ENCODE assay signal across 17 cellular contexts in genomic region chr10:129775681-129776080, GRCh38.
DNase-seq lines count a peak whose midpoint lies in the region; ATAC-seq and TF ChIP-seq lines count a peak whose summit lies in the region.
"Had no signal": no experiment of that assay in that cellular context is flagged by ENCODE, and none has a peak within 500 bp of the region (broad histone marks: within the 10 kb centered on the region; RNA-seq: fewer than 3 reads in every experiment).

No MANE protein-coding gene starts in this region.

- TF ChIP-seq CTCF in lower lobe of right lung (IDR thresholded peaks at IDR 0.05) = no peak
- no peak for TF ChIP-seq CTCF in spleen (IDR thresholded peaks at IDR 0.05 in 8 of 11, conservative IDR thresholded peaks at IDR 0.05 in 3 of 11)
- TF ChIP-seq CTCF in mesothelial cell of epicardium (IDR thresholded peaks at IDR 0.05; ENCODE audit: unreplicated experiment) = no peak

- H3K4me3 Mint-ChIP-seq in mesothelial cell of epicardium = no peak overlapping the region
- H3K4me3 Mint-ChIP-seq: B cell had no signal

- TF ChIP-seq POLR2A in spleen (IDR thresholded peaks at IDR 0.05) = no peak

- no peaks in the 10 kb centered on the region for H3K4me1 Mint-ChIP-seq in mesothelial cell of epicardium
- H3K4me1 Mint-ChIP-seq: B cell had no signal

- H3K4me1 ChIP-seq in lower lobe of right lung = no peaks in the 10 kb centered on the region
- no peaks in the 10 kb centered on the region for H3K4me1 ChIP-seq in spleen

- DNase-seq in activated effector memory CD4-positive, alpha-beta T cell treated with anti-CD3 and anti-CD28 coated beads, Interleukin-2, amount 50 U/mL, for 16 hours = peak; percentile 58
- DNase-seq in activated effector memory CD4-positive, alpha-beta T cell treated with Interleukin-2 at 50 U/mL for 16 hours = no peak
- DNase-seq in lower lobe of right lung (peak; percentile 15), spleen (peak; percentile 62), NCI-H446 treated with DMSO at 0.1 percent for 48 hours (lab: John Stamatoyannopoulos, UW) (no peak), NAMALWA (ENCODE audit: low spot score) (no peak), mesothelial cell of epicardium (ENCODE audit: low spot score in 2 of 2, unreplicated experiment in 2 of 2) (no peak)
- DNase-seq: Karpas-422, NCI-H1417, NCI-H1694 treated with DMSO at 0.1 percent for 48 hours, NCI-H2081 treated with DMSO at 0.1 percent for 48 hours, NCI-H446, NCI-H526 treated with DMSO at 0.1 percent for 48 hours, PC-3, Right ventricle myocardium superior had no signal

- ATAC-seq in lower lobe of right lung = no peak
- ATAC-seq in GM19035 (IDR thresholded peaks at IDR 0.05; ENCODE audit: unreplicated experiment) = no peak
- ATAC-seq: PC-3 had no signal

- H3K27ac ChIP-seq in lower lobe of right lung (no peak overlapping the region), spleen (no peak overlapping the region)

- H3K27me3 ChIP-seq in lower lobe of right lung (ENCODE audit: low read depth) (no peaks in the 10 kb centered on the region), spleen (replicated peaks in 1 of 7) (no peaks in the 10 kb centered on the region)

- peaks cover 2% of the 10 kb centered on the region for H3K36me3 Mint-ChIP-seq in mesothelial cell of epicardium

- no peaks in the 10 kb centered on the region for H3K27me3 Mint-ChIP-seq in mesothelial cell of epicardium (ENCODE audit: low read depth)
- H3K27me3 Mint-ChIP-seq: B cell had no signal

- H3K36me3 ChIP-seq in lower lobe of right lung (no peaks in the 10 kb centered on the region), spleen (peaks cover 0 to 17% (median 2%) of the 10 kb centered on the region in 6 donors)

- WGBS in spleen, 5 donors = 83 to 88% (median 85%) methylated on average over 9 of the region's 9 CpGs

- no peaks in the 10 kb centered on the region for H3K9me3 Mint-ChIP-seq in mesothelial cell of epicardium

- intact Hi-C loops in lower lobe of right lung (cut with DNase I) = no loop called here
- intact Hi-C loops in spleen (cut with DNase I; ENCODE audit: low total_unique reads) = no loop called here

- H3K4me3 ChIP-seq in lower lobe of right lung (no peak overlapping the region), spleen (no peak overlapping the region)

- H3K9me3 ChIP-seq in lower lobe of right lung = no peaks in the 10 kb centered on the region
- peaks cover 0 to 18% (median 2%) of the 10 kb centered on the region in 8 donors for H3K9me3 ChIP-seq in spleen

- no peak overlapping the region for H3K27ac Mint-ChIP-seq in mesothelial cell of epicardium
- H3K27ac Mint-ChIP-seq: B cell had no signal

Comparison
In these comparisons a context has a peak if more than half of its experiments do, and no peak if none do; other contexts are left out.
1. DNase-seq: peak in activated effector memory CD4-positive, alpha-beta T cell treated with anti-CD3 and anti-CD28 coated beads, Interleukin-2, amount 50 U/mL, for 16 hours (single experiment), lower lobe of right lung (single experiment) and spleen (single experiment); none in activated effector memory CD4-positive, alpha-beta T cell treated with Interleukin-2 at 50 U/mL for 16 hours (single experiment), NCI-H446 treated with DMSO at 0.1 percent for 48 hours (single experiment), NAMALWA (single experiment) and mesothelial cell of epicardium (0 of 2).